In genomic region chr5:84251503-84251902, GRCh38 we compare ENCODE assay signal across 1 cellular context.
TF ChIP-seq lines count a peak whose summit lies in the region.

No MANE protein-coding gene starts in this region.

TF ChIP-seq in HepG2, 621 proteins besides CTCF, POLR2A, EP300 and RAD21 (continued from another document):
- TF ChIP-seq SNRNP70 (IDR thresholded peaks at IDR 0.05; ENCODE audit: low read depth, low read length) (no peak), RARA (CRISPR knock-in tag; IDR thresholded peaks at IDR 0.05) (no peak), KAT2B (IDR thresholded peaks at IDR 0.05; ENCODE audit: borderline replicate concordance, low read depth, low read length) (no peak), MXI1 (IDR thresholded peaks at IDR 0.05; ENCODE audit: borderline replicate concordance, low read depth, low read length) (no peak), CREB1 (IDR thresholded peaks at IDR 0.05) (peak; percentile 53; the same call in 1 of the 2 replicates), CREB1 (CRISPR knock-in tag; IDR thresholded peaks at IDR 0.05) (no peak), E2F5 (CRISPR knock-in tag; conservative IDR thresholded peaks at IDR 0.05) (no peak), ZNF121 (CRISPR knock-in tag; IDR thresholded peaks at IDR 0.05) (no peak)
